In the genomic region with DNA sequence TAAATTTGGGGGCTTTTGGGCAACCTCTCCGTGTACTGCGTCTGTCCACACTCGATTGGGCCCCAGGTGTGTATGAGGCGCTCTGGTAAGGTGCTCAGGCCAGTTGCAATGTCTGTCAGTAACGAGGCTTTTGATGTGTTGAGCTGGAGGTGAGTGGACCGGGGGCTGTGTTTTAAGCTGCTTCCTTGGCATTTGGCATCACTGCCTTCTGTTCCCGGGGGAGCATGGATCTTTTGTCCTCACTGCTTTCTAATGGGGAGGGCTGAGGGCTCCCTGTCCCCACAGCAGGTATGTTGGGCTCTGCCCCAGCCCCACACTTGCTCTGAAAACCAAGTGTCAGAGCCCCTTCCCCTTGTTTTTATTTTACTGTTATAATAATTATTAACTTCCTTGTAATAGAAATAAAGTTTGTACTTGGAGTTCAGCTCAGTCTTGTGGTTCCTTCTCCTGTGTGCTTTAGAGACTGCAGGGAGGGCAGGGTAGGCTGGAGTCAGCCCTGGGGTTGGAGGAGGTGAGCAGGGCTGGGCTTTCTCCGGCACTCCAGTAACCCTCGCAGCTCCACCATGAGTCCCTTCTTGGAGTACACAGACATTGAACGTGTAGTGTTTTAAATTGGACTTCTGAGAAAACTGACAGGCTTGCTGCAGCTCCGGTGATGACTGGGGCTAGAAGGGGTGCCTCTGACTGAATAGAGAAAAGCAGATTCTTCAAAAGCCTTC, we compare ENCODE assay signal across 19 cellular contexts. TPM values are rescaled to one million over a fixed set of nuclear protein-coding genes. Genes with fewer than 3 reads are reported as not detected.
A peak's percentile ranks its signal among the peaks of the same experiment; 100 is the strongest.
DNase-seq lines count a peak whose midpoint lies in the region; ATAC-seq and TF ChIP-seq lines count a peak whose summit lies in the region.
"Had no signal": no experiment of that assay in that cellular context is flagged by ENCODE, and none has a peak within 500 bp of the region (broad histone marks: within the 10 kb centered on the region; RNA-seq: fewer than 3 reads in every experiment).

No MANE protein-coding gene starts in this region.

- no peaks in the 10 kb centered on the region for H3K27me3 ChIP-seq in H7 (ENCODE audit: control insufficient read depth, insufficient read depth, low read length)
- no peaks in the 10 kb centered on the region for H3K27me3 ChIP-seq in dorsolateral prefrontal cortex
- H3K27me3 ChIP-seq in neutrophil: no peaks in the 10 kb centered on the region
- no peaks in the 10 kb centered on the region for H3K27me3 ChIP-seq in sigmoid colon
- no peaks in the 10 kb centered on the region for H3K27me3 ChIP-seq in spleen (replicated peaks in 1 of 7)
- H3K27me3 ChIP-seq: breast epithelium had no signal

- TF ChIP-seq CTCF in CD14-positive monocyte (IDR thresholded peaks at IDR 0.05) (no peak), dorsolateral prefrontal cortex (IDR thresholded peaks at IDR 0.05 in 54 of 56, conservative IDR thresholded peaks at IDR 0.05 in 2 of 56; ENCODE audit: low read depth in 1 of 56, partially characterized antibody in 56 of 56) (no peak), neutrophil (IDR thresholded peaks at IDR 0.05) (no peak), sigmoid colon (IDR thresholded peaks at IDR 0.05) (no peak), spleen (IDR thresholded peaks at IDR 0.05 in 8 of 11, conservative IDR thresholded peaks at IDR 0.05 in 3 of 11) (no peak)

- H3K36me3 Mint-ChIP-seq in CD14-positive monocyte: peaks cover 84 to 100% of the 10 kb centered on the region in 2 donors

- WGBS in sigmoid colon, 2 donors: 91 to 92% methylated on average over 11 of the region's 11 CpGs
- WGBS in spleen, 5 donors: 88 to 91% (median 91%) methylated on average over 11 of the region's 11 CpGs

- H3K27ac ChIP-seq in dorsolateral prefrontal cortex (peak overlapping the region in 30 of 59 donors; percentile 1 to 78 (median 65)), neutrophil (peak overlapping the region; percentile 31), sigmoid colon (no peak overlapping the region), spleen (no peak overlapping the region)
- H3K27ac ChIP-seq: breast epithelium had no signal

- peak overlapping the region in 5 of 7 donors; percentile 22 to 73 (median 53) for H3K27ac Mint-ChIP-seq in CD14-positive monocyte

- peaks cover 0 to 15% (median 5%) of the 10 kb centered on the region in 7 donors for H3K9me3 Mint-ChIP-seq in CD14-positive monocyte

- intact Hi-C loops in CD14-positive monocyte (cut with micrococcal nuclease): no loop called here
- intact Hi-C loops in dorsolateral prefrontal cortex (cut with DNase I): no loop called here
- intact Hi-C loops in sigmoid colon (cut with DNase I): loop anchor here (10.0 kb wide), 1 partner anchor 89 kb away; no protein-coding TSS in a partner anchor
- intact Hi-C loops in spleen (cut with DNase I; ENCODE audit: low total_unique reads): no loop called here

- H3K36me3 ChIP-seq in H7 (replicated peaks; ENCODE audit: control insufficient read depth, insufficient read depth, low read length): peaks cover 16% of the 10 kb centered on the region
- H3K36me3 ChIP-seq in neutrophil: peaks cover 91% of the 10 kb centered on the region
- H3K36me3 ChIP-seq in sigmoid colon: peaks cover 36 to 78% (median 56%) of the 10 kb centered on the region in 4 donors
- peaks cover 13 to 99% (median 69%) of the 10 kb centered on the region in 6 donors for H3K36me3 ChIP-seq in spleen

- H3K4me3 ChIP-seq in H7 (ENCODE audit: insufficient read depth, low read depth, low read length): no peak overlapping the region
- no peak overlapping the region for H3K4me3 ChIP-seq in dorsolateral prefrontal cortex
- no peak overlapping the region for H3K4me3 ChIP-seq in neutrophil (ENCODE audit: low read depth in 1 of 2, low read length in 1 of 2)
- H3K4me3 ChIP-seq in sigmoid colon: no peak overlapping the region
- no peak overlapping the region for H3K4me3 ChIP-seq in spleen
- H3K4me3 ChIP-seq: breast epithelium, HAP-1 had no signal

- no peaks in the 10 kb centered on the region for H3K4me1 Mint-ChIP-seq in CD14-positive monocyte

- no peak overlapping the region for H3K4me3 Mint-ChIP-seq in CD14-positive monocyte
- H3K4me3 Mint-ChIP-seq: stimulated activated naive CD8-positive, alpha-beta T cell treated with anti-CD3 and anti-CD28 coated beads, Interleukin-15, Interleukin-2, amounts not matched to agents 100 ng/mL and 50 ng/mL, for 24 hours had no signal

- no peak for DNase-seq in CD14-positive monocyte (ENCODE audit: low spot score)
- peak; percentile 4 for DNase-seq in H7
- DNase-seq in dorsolateral prefrontal cortex: peak in 1 of 10 donors; percentile 21
- no peak for DNase-seq in DMS153 treated with DMSO at 0.1 percent for 48 hours (lab: John Stamatoyannopoulos, UW; ENCODE audit: unreplicated experiment)
- no peak for DNase-seq in sigmoid colon
- DNase-seq in spleen: no peak
- DNase-seq: foreskin melanocyte; NCI-H2029 treated with DMSO at 0.1 percent for 48 hours; NCI-H446 treated with DMSO at 0.1 percent for 48 hours; NK-92 treated with Interleukin-12 subunit alpha and Interleukin-12 subunit beta, amount 100 ng/mL, for 24 hours; SK-N-SH; stimulated activated CD4-positive, alpha-beta T cell treated with anti-CD3 and anti-CD28 coated beads, Interleukin-1b, Interleukin-23, amount 100 ng/mL, for 48 hours; T1000; trophoblast cell had no signal

- H3K27me3 Mint-ChIP-seq in CD14-positive monocyte (ENCODE audit: low read depth in 3 of 3): peaks cover 0 to 2% (median 1%) of the 10 kb centered on the region in 3 donors
- H3K27me3 Mint-ChIP-seq: stimulated activated naive CD8-positive, alpha-beta T cell treated with anti-CD3 and anti-CD28 coated beads, Interleukin-15, Interleukin-2, amounts not matched to agents 100 ng/mL and 50 ng/mL, for 24 hours had no signal

- H3K9me3 ChIP-seq in neutrophil: no peaks in the 10 kb centered on the region
- no peaks in the 10 kb centered on the region for H3K9me3 ChIP-seq in sigmoid colon
- peaks cover 0 to 17% (median 3%) of the 10 kb centered on the region in 8 donors for H3K9me3 ChIP-seq in spleen
- H3K9me3 ChIP-seq: breast epithelium, HAP-1, SK-N-SH had no signal

- no peaks in the 10 kb centered on the region for H3K4me1 ChIP-seq in neutrophil (ENCODE audit: control insufficient read depth in 1 of 2, insufficient read depth in 1 of 2, low read depth in 1 of 2, low read length in 1 of 2)
- H3K4me1 ChIP-seq in sigmoid colon: no peaks in the 10 kb centered on the region
- no peaks in the 10 kb centered on the region for H3K4me1 ChIP-seq in spleen
- H3K4me1 ChIP-seq: breast epithelium, HAP-1 had no signal

- TF ChIP-seq POLR2A in sigmoid colon (IDR thresholded peaks at IDR 0.05) (no peak), spleen (IDR thresholded peaks at IDR 0.05) (no peak)

- no peak for ATAC-seq in HG02798 (IDR thresholded peaks at IDR 0.05; ENCODE audit: poor library complexity, unreplicated experiment)

- TF ChIP-seq EP300 in sigmoid colon (IDR thresholded peaks at IDR 0.05): no peak

RNA-seq across cellular contexts. Expression of a gene that starts 28.0 kb away (rescaled TPM):
- polyA plus RNA-seq in CD14-positive monocyte (10 to 100 TPM; 82.3 to 83.6 TPM), sigmoid colon (10 to 100 TPM; 17.4 to 42.1 (median 17.6) TPM), spleen (10 to 100 TPM; 18.6 to 31.2 (median 19.2) TPM)
- 21.1 and 24.2 TPM in 2 replicates for total RNA-seq in H7 (2014; rRNA removed; shearing (Covaris generic))
- total RNA-seq in dorsolateral prefrontal cortex (10 to 100 TPM; 15.1 to 47.9 (median 24.8) TPM), sigmoid colon (10 to 100 TPM; 42.1 to 90.8 (median 74.7) TPM), spleen (10 to 100 TPM; 47.3 to 63.4 (median 54.8) TPM)

RNA-seq across cellular contexts. Expression of a gene that starts 44.8 kb away (rescaled TPM):
- polyA plus RNA-seq in CD14-positive monocyte (1 to 10 TPM; 4.3 to 7.3 TPM), sigmoid colon (1 to 10 TPM in 2 of 3 donors, under 1 TPM in 1; 0.60 to 6.5 (median 1.6) TPM), spleen (1 to 10 TPM; 4.3 to 5.9 (median 5.3) TPM)
- 23.2 and 30.3 TPM in 2 replicates for total RNA-seq in H7 (2014; rRNA removed; shearing (Covaris generic))
- total RNA-seq in dorsolateral prefrontal cortex (10 to 100 TPM; 24.6 to 79.2 (median 44.6) TPM), sigmoid colon (10 to 100 TPM; 21.6 to 26.6 (median 22.5) TPM), spleen (10 to 100 TPM; 25.6 to 40.3 (median 29.8) TPM)

Comparison
In these comparisons a context has a peak if more than half of its experiments do, and no peak if none do; other contexts are left out.
1. H3K27ac ChIP-seq: peak in dorsolateral prefrontal cortex (30 of 59) and neutrophil (single experiment); none in sigmoid colon (0 of 4) and spleen (0 of 8).